Comparison of ENCODE assay signal across 1 cellular context in the genomic region with DNA sequence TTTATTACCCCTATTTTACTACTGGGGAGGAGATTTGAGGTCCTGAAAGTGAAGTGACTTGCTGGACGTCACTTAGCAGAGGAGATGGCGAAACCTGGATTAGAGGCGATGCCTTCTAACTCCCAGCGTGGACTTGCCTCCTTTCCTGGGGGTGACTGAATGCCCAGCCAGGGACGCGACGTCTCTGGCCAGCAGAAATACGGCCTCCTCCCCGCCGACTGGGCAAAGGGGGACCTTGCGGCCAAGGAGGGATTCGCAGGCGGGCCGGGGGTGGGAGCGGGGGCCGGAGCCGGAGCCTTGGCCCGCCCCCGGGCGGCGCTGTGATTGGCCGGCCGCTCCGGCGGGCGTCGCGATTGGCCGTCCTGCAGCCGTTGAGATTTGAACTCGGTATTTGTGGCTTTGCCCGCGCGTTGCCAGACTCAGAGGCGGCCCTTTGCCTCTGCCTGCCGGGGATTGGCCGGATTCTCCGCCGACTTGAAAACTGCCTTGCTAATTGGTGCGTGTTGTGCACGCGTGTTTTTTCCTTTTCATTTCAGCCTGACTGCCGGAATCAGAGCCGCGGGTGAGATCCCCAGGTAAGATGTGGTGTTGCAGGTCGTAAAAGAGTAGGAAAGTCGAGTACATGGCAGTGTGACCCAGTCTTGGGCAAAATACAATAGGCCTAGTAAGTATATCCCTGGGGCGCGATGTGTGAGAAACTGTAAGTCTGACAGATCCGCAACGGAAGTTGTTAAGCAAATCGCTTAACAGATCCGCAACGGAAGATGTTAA.
A peak's percentile ranks its signal among the peaks of the same experiment; 100 is the strongest.
TF ChIP-seq lines count a peak whose summit lies in the region.

NCAPD2 (plus strand) TSS at position 523 of the 771 bp plus-strand sequence. CDS start 997 bp downstream, outside the sequence.

TF ChIP-seq in HepG2, 621 proteins besides CTCF, POLR2A, EP300 and RAD21 (continued from another document and continues in another):
- TF ChIP-seq HNRNPLL (IDR thresholded peaks at IDR 0.05; ENCODE audit: low read depth, low read length, poor library complexity, severe bottlenecking) (peak; percentile 95), KMT2B (CRISPR knock-in tag; IDR thresholded peaks at IDR 0.05) (no peak), RARA (CRISPR knock-in tag; IDR thresholded peaks at IDR 0.05) (no peak), GATAD1 (CRISPR knock-in tag; IDR thresholded peaks at IDR 0.05) (no peak), SAFB2 (CRISPR knock-in tag; IDR thresholded peaks at IDR 0.05; ENCODE audit: borderline replicate concordance, low read depth) (peak; percentile 42; the same call in 1 of the 2 replicates), ARNT (IDR thresholded peaks at IDR 0.05) (no peak), ZC3H13 (CRISPR knock-in tag; IDR thresholded peaks at IDR 0.05) (peak; percentile 92), ZNF501 (CRISPR knock-in tag; IDR thresholded peaks at IDR 0.05) (peak; percentile 80; the same call in 1 of the 2 replicates), HNRNPL (IDR thresholded peaks at IDR 0.05; ENCODE audit: low read depth, low read length) (0 out of 2 replicates have a peak, but pooled peaks have one; percentile 1), ZNF224 (CRISPR knock-in tag; IDR thresholded peaks at IDR 0.05) (no peak), RBM39 (IDR thresholded peaks at IDR 0.05; ENCODE audit: low read depth, low read length, poor library complexity, severe bottlenecking) (no peak), AGO1 (IDR thresholded peaks at IDR 0.05; ENCODE audit: low read depth, low read length, poor library complexity, severe bottlenecking) (no peak), IKZF4 (CRISPR knock-in tag; IDR thresholded peaks at IDR 0.05; ENCODE audit: borderline replicate concordance, low read depth, not compliant biosample characterization) (no peak), HOXA7 (CRISPR knock-in tag; IDR thresholded peaks at IDR 0.05) (no peak), ZNF83 (CRISPR knock-in tag; IDR thresholded peaks at IDR 0.05; ENCODE audit: borderline replicate concordance) (no peak), REL (CRISPR knock-in tag; conservative IDR thresholded peaks at IDR 0.05) (peak; percentile 78; the same call in 1 of the 2 replicates), ZNF260 (CRISPR knock-in tag; IDR thresholded peaks at IDR 0.05; ENCODE audit: borderline replicate concordance, low read depth) (no peak), ZNF546 (CRISPR knock-in tag; conservative IDR thresholded peaks at IDR 0.05) (0 out of 2 replicates have a peak, but pooled peaks have one; percentile 42), RFXAP (CRISPR knock-in tag; IDR thresholded peaks at IDR 0.05; ENCODE audit: borderline replicate concordance) (peak; percentile 79; the same call in 1 of the 2 replicates), ZBTB2 (CRISPR knock-in tag; IDR thresholded peaks at IDR 0.05; ENCODE audit: low read depth) (no peak), ZBTB8A (CRISPR knock-in tag; IDR thresholded peaks at IDR 0.05; ENCODE audit: borderline replicate concordance, low read depth) (no peak), SMAD1 (CRISPR knock-in tag; IDR thresholded peaks at IDR 0.05; ENCODE audit: borderline replicate concordance, low read depth) (no peak), TEAD3 (CRISPR knock-in tag; optimal IDR thresholded peaks at IDR 0.05; ENCODE audit: borderline replicate concordance) (peak; percentile 44), HOXA5 (CRISPR knock-in tag; IDR thresholded peaks at IDR 0.05) (peak; percentile 83), JDP2 (CRISPR knock-in tag; IDR thresholded peaks at IDR 0.05; ENCODE audit: borderline replicate concordance) (no peak; the same call in 1 of the 2 replicates), ZNF136 (CRISPR knock-in tag; IDR thresholded peaks at IDR 0.05; ENCODE audit: low read depth) (no peak), RELA (CRISPR knock-in tag; IDR thresholded peaks at IDR 0.05) (no peak), MATR3 (CRISPR knock-in tag; IDR thresholded peaks at IDR 0.05) (no peak), ZKSCAN8 (CRISPR knock-in tag; IDR thresholded peaks at IDR 0.05; ENCODE audit: borderline replicate concordance) (no peak), PHF21A (CRISPR knock-in tag; IDR thresholded peaks at IDR 0.05) (peak; percentile 41; the same call in 1 of the 2 replicates), LRRFIP1 (CRISPR knock-in tag; conservative IDR thresholded peaks at IDR 0.05) (no peak), ATAD3A (CRISPR knock-in tag; IDR thresholded peaks at IDR 0.05) (no peak), ZNF574 (CRISPR knock-in tag; IDR thresholded peaks at IDR 0.05) (peak; percentile 9; the same call in 1 of the 2 replicates), KLF11 (CRISPR knock-in tag; IDR thresholded peaks at IDR 0.05) (no peak), IRF9 (CRISPR knock-in tag; IDR thresholded peaks at IDR 0.05; ENCODE audit: borderline replicate concordance) (no peak), SALL1 (CRISPR knock-in tag; IDR thresholded peaks at IDR 0.05) (no peak), ZFAT (CRISPR knock-in tag; conservative IDR thresholded peaks at IDR 0.05) (no peak), FIP1L1 (IDR thresholded peaks at IDR 0.05; ENCODE audit: borderline replicate concordance, insufficient read depth, low read depth, low read length) (no peak), ZNF367 (CRISPR knock-in tag; IDR thresholded peaks at IDR 0.05; ENCODE audit: borderline replicate concordance) (0 out of 2 replicates have a peak, but pooled peaks have one; percentile 66), SSRP1 (CRISPR knock-in tag; IDR thresholded peaks at IDR 0.05) (no peak), ZNF3 (CRISPR knock-in tag; IDR thresholded peaks at IDR 0.05) (no peak), TFDP2 (CRISPR knock-in tag; IDR thresholded peaks at IDR 0.05) (peak; percentile 97)
- TF ChIP-seq, protein P1, sequence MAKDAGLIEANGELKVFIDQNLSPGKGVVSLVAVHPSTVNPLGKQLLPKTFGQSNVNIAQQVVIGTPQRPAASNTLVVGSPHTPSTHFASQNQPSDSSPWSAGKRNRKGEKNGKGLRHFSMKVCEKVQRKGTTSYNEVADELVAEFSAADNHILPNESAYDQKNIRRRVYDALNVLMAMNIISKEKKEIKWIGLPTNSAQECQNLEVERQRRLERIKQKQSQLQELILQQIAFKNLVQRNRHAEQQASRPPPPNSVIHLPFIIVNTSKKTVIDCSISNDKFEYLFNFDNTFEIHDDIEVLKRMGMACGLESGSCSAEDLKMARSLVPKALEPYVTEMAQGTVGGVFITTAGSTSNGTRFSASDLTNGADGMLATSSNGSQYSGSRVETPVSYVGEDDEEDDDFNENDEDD (CRISPR knock-in tag; IDR thresholded peaks at IDR 0.05; ENCODE audit: borderline replicate concordance) = peak; percentile 95
- TF ChIP-seq, protein P2, sequence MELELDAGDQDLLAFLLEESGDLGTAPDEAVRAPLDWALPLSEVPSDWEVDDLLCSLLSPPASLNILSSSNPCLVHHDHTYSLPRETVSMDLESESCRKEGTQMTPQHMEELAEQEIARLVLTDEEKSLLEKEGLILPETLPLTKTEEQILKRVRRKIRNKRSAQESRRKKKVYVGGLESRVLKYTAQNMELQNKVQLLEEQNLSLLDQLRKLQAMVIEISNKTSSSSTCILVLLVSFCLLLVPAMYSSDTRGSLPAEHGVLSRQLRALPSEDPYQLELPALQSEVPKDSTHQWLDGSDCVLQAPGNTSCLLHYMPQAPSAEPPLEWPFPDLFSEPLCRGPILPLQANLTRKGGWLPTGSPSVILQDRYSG (CRISPR knock-in tag; IDR thresholded peaks at IDR 0.05) = no peak; the same call in 1 of the 2 replicates
- TF ChIP-seq, protein P3, sequence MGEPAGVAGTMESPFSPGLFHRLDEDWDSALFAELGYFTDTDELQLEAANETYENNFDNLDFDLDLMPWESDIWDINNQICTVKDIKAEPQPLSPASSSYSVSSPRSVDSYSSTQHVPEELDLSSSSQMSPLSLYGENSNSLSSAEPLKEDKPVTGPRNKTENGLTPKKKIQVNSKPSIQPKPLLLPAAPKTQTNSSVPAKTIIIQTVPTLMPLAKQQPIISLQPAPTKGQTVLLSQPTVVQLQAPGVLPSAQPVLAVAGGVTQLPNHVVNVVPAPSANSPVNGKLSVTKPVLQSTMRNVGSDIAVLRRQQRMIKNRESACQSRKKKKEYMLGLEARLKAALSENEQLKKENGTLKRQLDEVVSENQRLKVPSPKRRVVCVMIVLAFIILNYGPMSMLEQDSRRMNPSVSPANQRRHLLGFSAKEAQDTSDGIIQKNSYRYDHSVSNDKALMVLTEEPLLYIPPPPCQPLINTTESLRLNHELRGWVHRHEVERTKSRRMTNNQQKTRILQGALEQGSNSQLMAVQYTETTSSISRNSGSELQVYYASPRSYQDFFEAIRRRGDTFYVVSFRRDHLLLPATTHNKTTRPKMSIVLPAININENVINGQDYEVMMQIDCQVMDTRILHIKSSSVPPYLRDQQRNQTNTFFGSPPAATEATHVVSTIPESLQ (CRISPR knock-in tag; conservative IDR thresholded peaks at IDR 0.05) = no peak
- TF ChIP-seq, protein P4, sequence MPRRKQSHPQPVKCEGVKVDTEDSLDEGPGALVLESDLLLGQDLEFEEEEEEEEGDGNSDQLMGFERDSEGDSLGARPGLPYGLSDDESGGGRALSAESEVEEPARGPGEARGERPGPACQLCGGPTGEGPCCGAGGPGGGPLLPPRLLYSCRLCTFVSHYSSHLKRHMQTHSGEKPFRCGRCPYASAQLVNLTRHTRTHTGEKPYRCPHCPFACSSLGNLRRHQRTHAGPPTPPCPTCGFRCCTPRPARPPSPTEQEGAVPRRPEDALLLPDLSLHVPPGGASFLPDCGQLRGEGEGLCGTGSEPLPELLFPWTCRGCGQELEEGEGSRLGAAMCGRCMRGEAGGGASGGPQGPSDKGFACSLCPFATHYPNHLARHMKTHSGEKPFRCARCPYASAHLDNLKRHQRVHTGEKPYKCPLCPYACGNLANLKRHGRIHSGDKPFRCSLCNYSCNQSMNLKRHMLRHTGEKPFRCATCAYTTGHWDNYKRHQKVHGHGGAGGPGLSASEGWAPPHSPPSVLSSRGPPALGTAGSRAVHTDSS (CRISPR knock-in tag; conservative IDR thresholded peaks at IDR 0.05) = no peak
- TF ChIP-seq, protein P5, sequence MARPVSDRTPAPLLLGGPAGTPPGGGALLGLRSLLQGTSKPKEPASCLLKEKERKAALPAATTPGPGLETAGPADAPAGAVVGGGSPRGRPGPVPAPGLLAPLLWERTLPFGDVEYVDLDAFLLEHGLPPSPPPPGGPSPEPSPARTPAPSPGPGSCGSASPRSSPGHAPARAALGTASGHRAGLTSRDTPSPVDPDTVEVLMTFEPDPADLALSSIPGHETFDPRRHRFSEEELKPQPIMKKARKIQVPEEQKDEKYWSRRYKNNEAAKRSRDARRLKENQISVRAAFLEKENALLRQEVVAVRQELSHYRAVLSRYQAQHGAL (CRISPR knock-in tag; IDR thresholded peaks at IDR 0.05; ENCODE audit: not compliant biosample characterization) = no peak
